ENCODE assay signal across 8 cellular contexts in genomic region chr6:27814665-27815424, GRCh38.
DNase-seq lines count a peak whose midpoint lies in the region; ATAC-seq and TF ChIP-seq lines count a peak whose summit lies in the region.

No MANE protein-coding gene starts in this region.

- H3K4me1 ChIP-seq in right lobe of liver, result no peaks in the 10 kb centered on the region

- no peaks in the 10 kb centered on the region for H3K9me3 Mint-ChIP-seq in stimulated activated effector memory CD8-positive, alpha-beta T cell treated with anti-CD3 and anti-CD28 coated beads, Interleukin-12 subunit alpha, Interleukin-12 subunit beta, amount 100 ng/mL, for 72 hours

- intact Hi-C loops in right lobe of liver (cut with DNase I), result no loop called here

- no peaks in the 10 kb centered on the region for H3K9me3 ChIP-seq in right lobe of liver

- H3K27ac ChIP-seq in right lobe of liver, result peak overlapping the region in 1 of 3 donors; percentile 1

- peak overlapping the region; percentile 5 to 41 (median 24) for H3K4me3 ChIP-seq in right lobe of liver

- TF ChIP-seq POLR2A in right lobe of liver (IDR thresholded peaks at IDR 0.05), result peak; percentile 72

- no peaks in the 10 kb centered on the region for H3K27me3 ChIP-seq in right lobe of liver

- 4% methylated on average over 24 of the region's 40 CpGs for WGBS in right lobe of liver (ENCODE audit: insufficient coverage, low coverage, low lambda C conversion rate, missing lambda C conversion rate)

- TF ChIP-seq CTCF in right lobe of liver (IDR thresholded peaks at IDR 0.05), result no peak

- DNase-seq in NCI-H2196 (lab: John Stamatoyannopoulos, UW; ENCODE audit: unreplicated experiment), result peak; percentile 54
- DNase-seq in dermis microvascular lymphatic vessel endothelial cell (ENCODE audit: low read depth in 2 of 2), result peak; percentile 96
- DNase-seq in right lobe of liver, result no peak
- DNase-seq in stimulated activated effector memory CD8-positive, alpha-beta T cell treated with anti-CD3 and anti-CD28 coated beads, Interleukin-12 subunit alpha, Interleukin-12 subunit beta, amount 100 ng/mL, for 72 hours (ENCODE audit: low spot score in 2 of 2), result peak; percentile 36 to 86
- DNase-seq in NCI-H1417 treated with DMSO at 0.1 percent for 48 hours (lab: John Stamatoyannopoulos, UW), result no peak

- H3K27ac Mint-ChIP-seq in stimulated activated effector memory CD8-positive, alpha-beta T cell treated with anti-CD3 and anti-CD28 coated beads, Interleukin-12 subunit alpha, Interleukin-12 subunit beta, amount 100 ng/mL, for 72 hours, result peak overlapping the region; percentile 87

- H3K36me3 Mint-ChIP-seq in stimulated activated effector memory CD8-positive, alpha-beta T cell treated with anti-CD3 and anti-CD28 coated beads, Interleukin-12 subunit alpha, Interleukin-12 subunit beta, amount 100 ng/mL, for 72 hours, result peaks cover 36% of the 10 kb centered on the region

- H3K4me3 Mint-ChIP-seq in stimulated activated effector memory CD8-positive, alpha-beta T cell treated with anti-CD3 and anti-CD28 coated beads, Interleukin-12 subunit alpha, Interleukin-12 subunit beta, amount 100 ng/mL, for 72 hours, result peak overlapping the region; percentile 71

- no peaks in the 10 kb centered on the region for H3K36me3 ChIP-seq in right lobe of liver

- H3K4me1 Mint-ChIP-seq in stimulated activated effector memory CD8-positive, alpha-beta T cell treated with anti-CD3 and anti-CD28 coated beads, Interleukin-12 subunit alpha, Interleukin-12 subunit beta, amount 100 ng/mL, for 72 hours, result peaks cover 37% of the 10 kb centered on the region

- peak; percentile 62 for ATAC-seq in GM18498 (IDR thresholded peaks at IDR 0.05; ENCODE audit: unreplicated experiment)
- ATAC-seq in HG02870 (IDR thresholded peaks at IDR 0.05; ENCODE audit: unreplicated experiment), result peak; percentile 53
- ATAC-seq in activated CD4-positive, CD25-positive, alpha-beta regulatory T cell treated with anti-CD3 and anti-CD28 coated beads, Interleukin-2, amount 50 U/mL, for 24 hours, result peak; percentile 81 to 86
- ATAC-seq in right lobe of liver, result peak; percentile 68 to 79 (median 76)
- peak; percentile 84 for ATAC-seq in stimulated activated effector memory CD8-positive, alpha-beta T cell treated with anti-CD3 and anti-CD28 coated beads, Interleukin-12 subunit alpha, Interleukin-12 subunit beta, amount 100 ng/mL, for 72 hours

Comparison
In these comparisons a context has a peak if more than half of its experiments do, and no peak if none do; other contexts are left out.
1. DNase-seq: peak in NCI-H2196 (single experiment), dermis microvascular lymphatic vessel endothelial cell (2 of 2) and stimulated activated effector memory CD8-positive, alpha-beta T cell treated with anti-CD3 and anti-CD28 coated beads, Interleukin-12 subunit alpha, Interleukin-12 subunit beta, amount 100 ng/mL, for 72 hours (2 of 2); none in right lobe of liver (0 of 3) and NCI-H1417 treated with DMSO at 0.1 percent for 48 hours (single experiment).
2. Peak in every context shown above with its lines, with median percentiles within 50 percentile points of each other: ATAC-seq.